In genomic region chr10:11208908-11209809, GRCh38 we compare ENCODE assay signal across 9 cellular contexts.
DNase-seq lines count a peak whose midpoint lies in the region; ATAC-seq lines count a peak whose summit lies in the region.
"Had no signal": no experiment of that assay in that cellular context is flagged by ENCODE, and none has a peak within 500 bp of the region (broad histone marks: within the 10 kb centered on the region; RNA-seq: fewer than 3 reads in every experiment).

No MANE protein-coding gene starts in this region.

- peak; percentile 57 for DNase-seq in activated CD4-positive, alpha-beta T cell treated with anti-CD3 and anti-CD28 coated beads for 48 hours
- no peak for DNase-seq in activated CD4-positive, alpha-beta T cell treated with anti-CD3 and anti-CD28 coated beads, Interleukin-2, amount 50 U/mL, for 1 hour
- DNase-seq in activated CD4-positive, alpha-beta T cell treated with anti-CD3 and anti-CD28 coated beads, Interleukin-2, amount 10 ng/mL, durations not matched to agents 7 days and 5 days: peak; percentile 41
- peak; percentile 35 for DNase-seq in stimulated activated CD4-positive, alpha-beta T cell treated with anti-CD3 and anti-CD28 coated beads, Interleukin-4, amount 100 ng/mL, for 1 hour
- DNase-seq in NCI-H524 (lab: John Stamatoyannopoulos, UW) (no peak), occipital lobe (lab: John Stamatoyannopoulos, UW) (no peak), NCI-H2081 treated with DMSO at 0.1 percent for 48 hours (lab: John Stamatoyannopoulos, UW) (no peak)

- H3K4me3 Mint-ChIP-seq in activated CD4-positive, alpha-beta T cell treated with anti-CD3 and anti-CD28 coated beads, Interleukin-2, amount 10 ng/mL, durations not matched to agents 7 days and 5 days: peak overlapping the region; percentile 53

- CTCF ChIA-PET in activated CD4-positive, alpha-beta T cell treated with anti-CD3 and anti-CD28 coated beads, Interleukin-2, amount 10 ng/mL, durations not matched to agents 7 days and 5 days (lab: Charles Lee): interaction anchor here (0.6 to 1.0 kb wide), 4 partner anchors 7 to 227 kb away, joined by 3 read pairs; no protein-coding TSS in a partner anchor

- no peaks in the 10 kb centered on the region for H3K27me3 Mint-ChIP-seq in activated CD4-positive, alpha-beta T cell treated with anti-CD3 and anti-CD28 coated beads, Interleukin-2, amount 10 ng/mL, durations not matched to agents 7 days and 5 days

- ATAC-seq in HG02759 (IDR thresholded peaks at IDR 0.05; ENCODE audit: unreplicated experiment): peak; percentile 74
- ATAC-seq: A549 had no signal

- peaks cover 90% of the 10 kb centered on the region for H3K4me1 Mint-ChIP-seq in activated CD4-positive, alpha-beta T cell treated with anti-CD3 and anti-CD28 coated beads, Interleukin-2, amount 10 ng/mL, durations not matched to agents 7 days and 5 days

- peaks cover 92% of the 10 kb centered on the region for H3K36me3 Mint-ChIP-seq in activated CD4-positive, alpha-beta T cell treated with anti-CD3 and anti-CD28 coated beads, Interleukin-2, amount 10 ng/mL, durations not matched to agents 7 days and 5 days (ENCODE audit: low read depth)

- H3K27ac Mint-ChIP-seq in activated CD4-positive, alpha-beta T cell treated with anti-CD3 and anti-CD28 coated beads, Interleukin-2, amount 10 ng/mL, durations not matched to agents 7 days and 5 days: peak overlapping the region; percentile 72

- H3K9me3 Mint-ChIP-seq in activated CD4-positive, alpha-beta T cell treated with anti-CD3 and anti-CD28 coated beads, Interleukin-2, amount 10 ng/mL, durations not matched to agents 7 days and 5 days: no peaks in the 10 kb centered on the region

- POLR2A ChIA-PET in activated CD4-positive, alpha-beta T cell treated with anti-CD3 and anti-CD28 coated beads, Interleukin-2, amount 10 ng/mL, durations not matched to agents 7 days and 5 days (lab: Charles Lee): no interaction called here

Comparison
In these comparisons a context has a peak if more than half of its experiments do, and no peak if none do; other contexts are left out.
1. DNase-seq: peak in activated CD4-positive, alpha-beta T cell treated with anti-CD3 and anti-CD28 coated beads for 48 hours (single experiment), activated CD4-positive, alpha-beta T cell treated with anti-CD3 and anti-CD28 coated beads, Interleukin-2, amount 10 ng/mL, durations not matched to agents 7 days and 5 days (single experiment) and stimulated activated CD4-positive, alpha-beta T cell treated with anti-CD3 and anti-CD28 coated beads, Interleukin-4, amount 100 ng/mL, for 1 hour (single experiment); none in activated CD4-positive, alpha-beta T cell treated with anti-CD3 and anti-CD28 coated beads, Interleukin-2, amount 50 U/mL, for 1 hour (single experiment), NCI-H524 (0 of 2), occipital lobe (single experiment) and NCI-H2081 treated with DMSO at 0.1 percent for 48 hours (single experiment).